In genomic region chr18:63421514-63421913, GRCh38 we compare ENCODE assay signal across 2 cellular contexts.
TF ChIP-seq lines count a peak whose summit lies in the region.

No MANE protein-coding gene starts in this region.

TF ChIP-seq in SK-N-SH, 30 proteins besides CTCF, POLR2A, EP300 and RAD21 (continued from another document):
- no peak for TF ChIP-seq ZBTB33 (IDR thresholded peaks at IDR 0.05; ENCODE audit: borderline replicate concordance, low read depth)
- no peak for TF ChIP-seq CHD2 (IDR thresholded peaks at IDR 0.05; ENCODE audit: low read length, partially characterized antibody)
- no peak for TF ChIP-seq PBX3 (IDR thresholded peaks at IDR 0.05)
- TF ChIP-seq MXI1 (IDR thresholded peaks at IDR 0.05; ENCODE audit: low read depth, low read length) = no peak; the same call in 1 of the 2 replicates
- no peak for TF ChIP-seq GABPA (IDR thresholded peaks at IDR 0.05; ENCODE audit: low read depth)
- TF ChIP-seq TEAD4 (IDR thresholded peaks at IDR 0.05; ENCODE audit: borderline replicate concordance, insufficient read depth) = no peak
- TF ChIP-seq SIN3A (IDR thresholded peaks at IDR 0.05; ENCODE audit: borderline replicate concordance, low read depth, low read length) = no peak

TF ChIP-seq in SK-N-SH treated with all-trans-retinoic acid at 6 μM for 48 hours, 23 proteins besides CTCF, POLR2A, EP300 and RAD21 (continued from another document):
- TF ChIP-seq CSRNP3 (CRISPR knock-in tag; IDR thresholded peaks at IDR 0.05) (no peak), ZNF565 (CRISPR knock-in tag; conservative IDR thresholded peaks at IDR 0.05; ENCODE audit: low read depth) (no peak), TOX (CRISPR knock-in tag; IDR thresholded peaks at IDR 0.05; ENCODE audit: borderline replicate concordance) (no peak), RARB (CRISPR knock-in tag; IDR thresholded peaks at IDR 0.05) (no peak)
- TF ChIP-seq, protein P1, sequence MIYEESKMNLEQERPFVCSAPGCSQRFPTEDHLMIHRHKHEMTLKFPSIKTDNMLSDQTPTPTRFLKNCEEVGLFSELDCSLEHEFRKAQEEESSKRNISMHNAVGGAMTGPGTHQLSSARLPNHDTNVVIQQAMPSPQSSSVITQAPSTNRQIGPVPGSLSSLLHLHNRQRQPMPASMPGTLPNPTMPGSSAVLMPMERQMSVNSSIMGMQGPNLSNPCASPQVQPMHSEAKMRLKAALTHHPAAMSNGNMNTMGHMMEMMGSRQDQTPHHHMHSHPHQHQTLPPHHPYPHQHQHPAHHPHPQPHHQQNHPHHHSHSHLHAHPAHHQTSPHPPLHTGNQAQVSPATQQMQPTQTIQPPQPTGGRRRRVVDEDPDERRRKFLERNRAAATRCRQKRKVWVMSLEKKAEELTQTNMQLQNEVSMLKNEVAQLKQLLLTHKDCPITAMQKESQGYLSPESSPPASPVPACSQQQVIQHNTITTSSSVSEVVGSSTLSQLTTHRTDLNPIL (CRISPR knock-in tag; IDR thresholded peaks at IDR 0.05; ENCODE audit: low read depth) = no peak
